Comparison of ENCODE assay signal across 29 cellular contexts in genomic region chr3:127744875-127745274, GRCh38.
DNase-seq lines count a peak whose midpoint lies in the region; ATAC-seq, FAIRE-seq and TF ChIP-seq lines count a peak whose summit lies in the region.
"Had no signal": no experiment of that assay in that cellular context is flagged by ENCODE, and none has a peak within 500 bp of the region (broad histone marks: within the 10 kb centered on the region; RNA-seq: fewer than 3 reads in every experiment).

No MANE protein-coding gene starts in this region.

- H3K4me3 ChIP-seq in A549: no peak overlapping the region
- H3K4me3 ChIP-seq in gastroesophageal sphincter: no peak overlapping the region
- no peak overlapping the region for H3K4me3 ChIP-seq in A673 (ENCODE audit: low read depth, low read length, poor library complexity, severe bottlenecking)
- H3K4me3 ChIP-seq in GM23248: no peak overlapping the region
- H3K4me3 ChIP-seq: adrenal gland, BLaER1, smooth muscle cell had no signal

- H3K4me2 ChIP-seq in A549 (peak overlapping the region; percentile 88), GM23248 (ENCODE audit: unreplicated experiment) (no peak overlapping the region)
- H3K4me2 ChIP-seq: BLaER1, smooth muscle cell had no signal

- in situ Hi-C loops in GM23248 (cut with MboI): no loop called here

- H3K9me2 ChIP-seq in GM23248 (ENCODE audit: insufficient read depth): no peaks in the 10 kb centered on the region

- H3K9me3 ChIP-seq in A549 (no peaks in the 10 kb centered on the region), gastroesophageal sphincter (no peaks in the 10 kb centered on the region), A673 (ENCODE audit: low read depth, low read length, poor library complexity, severe bottlenecking) (no peaks in the 10 kb centered on the region), GM23248 (ENCODE audit: low read depth) (no peaks in the 10 kb centered on the region)
- H3K9me3 ChIP-seq: adrenal gland, BLaER1 had no signal

- ATAC-seq in A549 (no peak), gastroesophageal sphincter (no peak), sciatic nerve (no peak), GM18873 (IDR thresholded peaks at IDR 0.05; ENCODE audit: low FRiP score, unreplicated experiment) (no peak)
- ATAC-seq: activated CD8-positive, alpha-beta memory T cell treated with anti-CD3 and anti-CD28 coated beads, Interleukin-2, amount 10 ng/mL, durations not matched to agents 7 days and 5 days; activated T-cell treated with anti-CD3 and anti-CD28 coated beads, Interleukin-2, amount 50 U/mL, for 72 hours; HCT116; naive thymus-derived CD8-positive, alpha-beta T cell; WTC11 had no signal

- H3K36me3 ChIP-seq in gastroesophageal sphincter (peaks cover 0 to 11% of the 10 kb centered on the region in 2 donors), A673 (ENCODE audit: insufficient read depth, low read length, poor library complexity, severe bottlenecking) (no peaks in the 10 kb centered on the region), GM23248 (ENCODE audit: low read depth) (no peaks in the 10 kb centered on the region)
- H3K36me3 ChIP-seq: adrenal gland, BLaER1, brain microvascular endothelial cell had no signal

- no peak for TF ChIP-seq EP300 in A549 (IDR thresholded peaks at IDR 0.05)
- TF ChIP-seq EP300 in gastroesophageal sphincter (IDR thresholded peaks at IDR 0.05): no peak

- H4K20me1 ChIP-seq in GM23248 (ENCODE audit: insufficient read depth): no peaks in the 10 kb centered on the region
- H4K20me1 ChIP-seq: BLaER1 had no signal

- peaks cover 39% of the 10 kb centered on the region for H3F3A ChIP-seq in GM23248 (ENCODE audit: insufficient read depth)

- H3K9ac ChIP-seq in GM23248: no peak overlapping the region
- H3K9ac ChIP-seq: BLaER1 had no signal

- no peak overlapping the region for H2AFZ ChIP-seq in GM23248

- intact Hi-C loops in sciatic nerve (cut with DNase I): no loop called here
- intact Hi-C loops in A673 (cut with micrococcal nuclease; ENCODE audit: unreplicated experiment): no loop called here

- WGBS in A549 (ENCODE audit: missing lambda C conversion rate): 91% methylated on average over 8 of the region's 8 CpGs
- WGBS in gastroesophageal sphincter (ENCODE audit: low coverage in 1 of 2), 2 donors: 33 to 68% methylated on average over 1 to 3 of the region's 8 CpGs
- 81 to 87% methylated on average over 8 of the region's 8 CpGs for WGBS in GM23248 (ENCODE audit: low coverage in 1 of 2, low lambda C conversion rate in 2 of 2, missing lambda C conversion rate in 2 of 2), 2 experiments

- H3K27ac ChIP-seq in A549 (peak overlapping the region; percentile 97 to 100), gastroesophageal sphincter (peak overlapping the region in 3 of 4 donors; percentile 25 to 73 (median 66)), A673 (ENCODE audit: low read depth, low read length, poor library complexity, severe bottlenecking) (no peak overlapping the region), GM23248 (no peak overlapping the region)
- H3K27ac ChIP-seq: BLaER1, brain microvascular endothelial cell had no signal

- TF ChIP-seq RAD21 in A549 (conservative IDR thresholded peaks at IDR 0.05 in 1 of 2, IDR thresholded peaks at IDR 0.05 in 1 of 2): no peak

- POLR2A ChIA-PET in A549 (lab: Yijun Ruan, JAX) (no interaction called here), A673 (lab: Charles Lee; ENCODE audit: low non-redundant PET) (no interaction called here)

- CTCF ChIA-PET in A549 (lab: Yijun Ruan, JAX): interaction anchor here (0.8 to 4.0 kb wide), 3 partner anchors 9 to 324 kb away, joined by 3 to 14 read pairs (median 3); no protein-coding TSS in a partner anchor
- CTCF ChIA-PET in A673 (lab: Charles Lee): no interaction called here

- H3K27me3 ChIP-seq in gastroesophageal sphincter (no peaks in the 10 kb centered on the region), A673 (replicated peaks; ENCODE audit: insufficient read depth, low read depth, low read length, poor library complexity) (no peaks in the 10 kb centered on the region), GM23248 (replicated peaks; ENCODE audit: insufficient read depth) (no peaks in the 10 kb centered on the region)
- H3K27me3 ChIP-seq: adrenal gland, BLaER1, brain microvascular endothelial cell had no signal

- DNase-seq in A549 (ENCODE audit: low read depth in 1 of 2, low spot score in 1 of 2) (no peak), NCI-H1694 treated with DMSO at 0.1 percent for 48 hours (lab: John Stamatoyannopoulos, UW) (peak; percentile 51), sciatic nerve (ENCODE audit: low spot score) (peak; percentile 44), A673 (ENCODE audit: low spot score) (no peak), NCI-H2171 (lab: John Stamatoyannopoulos, UW) (no peak), GM23248 (no peak)
- DNase-seq: activated CD4-positive, alpha-beta T cell treated with anti-CD3 and anti-CD28 coated beads, Interleukin-2, amount 50 U/mL, for 1 hour; activated CD8-positive, alpha-beta memory T cell treated with anti-CD3 and anti-CD28 coated beads, Interleukin-2, amount 10 ng/mL, durations not matched to agents 7 days and 5 days; activated naive CD4-positive, alpha-beta T cell treated with anti-CD3 and anti-CD28 coated beads for 36 hours; activated T-cell treated with anti-CD3 and anti-CD28 coated beads, Interleukin-2, amount 50 U/mL, for 72 hours; adrenal gland; brain microvascular endothelial cell; Calu3; KBM-7; MM.1S; naive thymus-derived CD8-positive, alpha-beta T cell; NCI-H1417; NCI-H446; occipital lobe; SHP77; stimulated activated CD4-positive, alpha-beta T cell treated with anti-CD3 and anti-CD28 coated beads, Interleukin-2, amount 100 ng/mL, for 24 hours; substantia nigra; SW 1271 had no signal

- no peak for FAIRE-seq in A549 (lab: Jason Lieb, UNC)

- TF ChIP-seq CTCF in A549 (IDR thresholded peaks at IDR 0.05) (no peak), gastroesophageal sphincter (IDR thresholded peaks at IDR 0.05) (no peak), A673 (conservative IDR thresholded peaks at IDR 0.05; ENCODE audit: low read depth, low read length) (no peak)

- H3K79me2 ChIP-seq in GM23248 (ENCODE audit: insufficient read depth): 0 out of 2 replicates have a peak, but pooled peaks cover 13% of the 10 kb centered on the region

- BruUV-seq in A673 (replicated peaks; lab: Mats Ljungman, UMichigan): no TSS peak

- no peak for TF ChIP-seq POLR2A in A549 (IDR thresholded peaks at IDR 0.05; ENCODE audit: low read length)
- no peak for TF ChIP-seq POLR2A in gastroesophageal sphincter (IDR thresholded peaks at IDR 0.05)

- H3K4me1 ChIP-seq in A549 (peaks cover 73% of the 10 kb centered on the region), gastroesophageal sphincter (peaks cover 4 to 68% (median 35%) of the 10 kb centered on the region in 3 donors), A673 (ENCODE audit: insufficient read depth, low read length, poor library complexity, severe bottlenecking) (no peaks in the 10 kb centered on the region), GM23248 (ENCODE audit: insufficient read depth) (peaks cover 27% of the 10 kb centered on the region)

TF ChIP-seq in A549, 52 proteins besides CTCF, POLR2A, EP300 and RAD21:
- no peak for TF ChIP-seq KDM5A (IDR thresholded peaks at IDR 0.05)
- no peak for TF ChIP-seq SMC3 (IDR thresholded peaks at IDR 0.05)
- TF ChIP-seq, protein P1, sequence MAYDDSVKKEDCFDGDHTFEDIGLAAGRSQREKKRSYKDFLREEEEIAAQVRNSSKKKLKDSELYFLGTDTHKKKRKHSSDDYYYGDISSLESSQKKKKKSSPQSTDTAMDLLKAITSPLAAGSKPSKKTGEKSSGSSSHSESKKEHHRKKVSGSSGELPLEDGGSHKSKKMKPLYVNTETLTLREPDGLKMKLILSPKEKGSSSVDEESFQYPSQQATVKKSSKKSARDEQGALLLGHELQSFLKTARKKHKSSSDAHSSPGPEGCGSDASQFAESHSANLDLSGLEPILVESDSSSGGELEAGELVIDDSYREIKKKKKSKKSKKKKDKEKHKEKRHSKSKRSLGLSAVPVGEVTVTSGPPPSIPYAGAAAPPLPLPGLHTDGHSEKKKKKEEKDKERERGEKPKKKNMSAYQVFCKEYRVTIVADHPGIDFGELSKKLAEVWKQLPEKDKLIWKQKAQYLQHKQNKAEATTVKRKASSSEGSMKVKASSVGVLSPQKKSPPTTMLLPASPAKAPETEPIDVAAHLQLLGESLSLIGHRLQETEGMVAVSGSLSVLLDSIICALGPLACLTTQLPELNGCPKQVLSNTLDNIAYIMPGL (CRISPR knock-in tag; IDR thresholded peaks at IDR 0.05; ENCODE audit: borderline replicate concordance): no peak
- no peak for TF ChIP-seq SREBF2 (IDR thresholded peaks at IDR 0.05)
- TF ChIP-seq, protein P2, sequence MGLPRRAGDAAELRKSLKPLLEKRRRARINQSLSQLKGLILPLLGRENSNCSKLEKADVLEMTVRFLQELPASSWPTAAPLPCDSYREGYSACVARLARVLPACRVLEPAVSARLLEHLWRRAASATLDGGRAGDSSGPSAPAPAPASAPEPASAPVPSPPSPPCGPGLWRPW (IDR thresholded peaks at IDR 0.05): no peak
- no peak for TF ChIP-seq HOXB13 (CRISPR knock-in tag; IDR thresholded peaks at IDR 0.05; ENCODE audit: low read depth)
- no peak for TF ChIP-seq CBX8 (IDR thresholded peaks at IDR 0.05)
- TF ChIP-seq RNF2 (IDR thresholded peaks at IDR 0.05; ENCODE audit: borderline replicate concordance, low read depth): no peak
- no peak for TF ChIP-seq E2F6 (IDR thresholded peaks at IDR 0.05; ENCODE audit: borderline replicate concordance, low read depth)

Comparison
In these comparisons a context has a peak if more than half of its experiments do, and no peak if none do; other contexts are left out.
1. DNase-seq: peak in NCI-H1694 treated with DMSO at 0.1 percent for 48 hours (single experiment) and sciatic nerve (single experiment); none in A549 (0 of 2), A673 (single experiment), NCI-H2171 (single experiment) and GM23248 (single experiment).
2. H3K27ac ChIP-seq: peak in A549 (2 of 2) and gastroesophageal sphincter (3 of 4); none in A673 (single experiment) and GM23248 (single experiment).